ENCODE assay signal across 11 cellular contexts in the genomic region with DNA sequence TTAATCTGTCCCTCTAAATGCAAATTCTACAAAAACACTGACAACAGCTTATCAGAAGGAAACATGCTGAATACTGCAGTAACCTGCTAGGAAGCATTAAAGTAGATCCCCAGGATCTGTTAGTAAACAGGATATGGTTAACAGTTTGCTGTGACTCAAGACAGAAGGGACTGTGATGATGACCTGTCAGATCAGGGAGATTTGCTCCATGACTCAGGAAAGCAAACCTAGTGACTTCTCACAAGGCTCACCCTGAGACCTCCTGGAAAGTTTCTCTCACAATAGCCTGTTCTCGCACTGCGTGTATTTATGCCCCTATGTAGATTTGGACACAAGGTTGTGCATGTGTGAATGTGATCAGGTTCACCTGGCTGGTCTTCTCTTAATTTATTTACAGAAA. TPM values are rescaled to one million over a fixed set of nuclear protein-coding genes. Genes with fewer than 3 reads are reported as not detected.
DNase-seq lines count a peak whose midpoint lies in the region; ATAC-seq, FAIRE-seq and TF ChIP-seq lines count a peak whose summit lies in the region.
"Not testable (repeated sequence)": the region's sequence is repeated elsewhere in the genome, so short reads cannot be mapped to it uniquely, and the experiment has no call there.
"Had no signal": no experiment of that assay in that cellular context is flagged by ENCODE, and none has a peak within 500 bp of the region (broad histone marks: within the 10 kb centered on the region; RNA-seq: fewer than 3 reads in every experiment).

No MANE protein-coding gene starts in this region.

- not testable (repeated sequence) for TF ChIP-seq POLR2A in H54 (IDR thresholded peaks at IDR 0.05; ENCODE audit: low read depth, low read length)

- not testable (repeated sequence) for H3K27ac Mint-ChIP-seq in activated CD4-positive, alpha-beta T cell treated with anti-CD3 and anti-CD28 coated beads for 36 hours; activated naive CD4-positive, alpha-beta T cell treated with anti-CD3 and anti-CD28 coated beads, Interleukin-2, amount 50 U/mL, for 72 hours; natural killer cell treated with Interleukin-12 subunit alpha and Interleukin-12 subunit beta and Interleukin-15 and Interleukin-18, amount 100 ng/mL, for 72 hours; stimulated activated naive CD8-positive, alpha-beta T cell treated with anti-CD3 and anti-CD28 coated beads, Interleukin-15, amount 100 ng/mL, for 72 hours

- H3K9me3 Mint-ChIP-seq in activated CD4-positive, alpha-beta T cell treated with anti-CD3 and anti-CD28 coated beads for 36 hours (ENCODE audit: low read depth); activated T-cell treated with anti-CD3 and anti-CD28 coated beads, Interleukin-2, amount 50 U/mL, for 4 hours; activated naive CD4-positive, alpha-beta T cell treated with anti-CD3 and anti-CD28 coated beads, Interleukin-2, amount 50 U/mL, for 72 hours; natural killer cell treated with Interleukin-12 subunit alpha and Interleukin-12 subunit beta and Interleukin-15 and Interleukin-18, amount 100 ng/mL, for 72 hours; stimulated activated naive CD8-positive, alpha-beta T cell treated with anti-CD3 and anti-CD28 coated beads, Interleukin-15, amount 100 ng/mL, for 72 hours: not testable (repeated sequence)

- DNase-seq in H54 (ENCODE audit: insufficient read length, low spot score); activated CD4-positive, alpha-beta T cell treated with anti-CD3 and anti-CD28 coated beads for 36 hours; activated T-cell treated with anti-CD3 and anti-CD28 coated beads, Interleukin-2, amount 50 U/mL, for 4 hours; activated naive CD4-positive, alpha-beta T cell treated with anti-CD3 and anti-CD28 coated beads, Interleukin-2, amount 50 U/mL, for 72 hours (ENCODE audit: low spot score in 2 of 2); natural killer cell treated with Interleukin-12 subunit alpha and Interleukin-12 subunit beta and Interleukin-15 and Interleukin-18, amount 100 ng/mL, for 72 hours (ENCODE audit: low spot score); stimulated activated naive CD8-positive, alpha-beta T cell treated with anti-CD3 and anti-CD28 coated beads, Interleukin-15, amount 100 ng/mL, for 72 hours: not testable (repeated sequence)

- CTCF ChIA-PET in activated CD4-positive, alpha-beta T cell treated with anti-CD3 and anti-CD28 coated beads for 36 hours (lab: Charles Lee) = not testable (repeated sequence)

- peak; percentile 57 for FAIRE-seq in H54 (lab: Jason Lieb, UNC)

- H3K27me3 Mint-ChIP-seq in activated CD4-positive, alpha-beta T cell treated with anti-CD3 and anti-CD28 coated beads for 36 hours; activated T-cell treated with anti-CD3 and anti-CD28 coated beads, Interleukin-2, amount 50 U/mL, for 4 hours (ENCODE audit: low read depth); natural killer cell treated with Interleukin-12 subunit alpha and Interleukin-12 subunit beta and Interleukin-15 and Interleukin-18, amount 100 ng/mL, for 72 hours; stimulated activated naive CD8-positive, alpha-beta T cell treated with anti-CD3 and anti-CD28 coated beads, Interleukin-15, amount 100 ng/mL, for 72 hours: not testable (repeated sequence)

- H3K4me3 Mint-ChIP-seq in activated CD4-positive, alpha-beta T cell treated with anti-CD3 and anti-CD28 coated beads for 36 hours; activated T-cell treated with anti-CD3 and anti-CD28 coated beads, Interleukin-2, amount 50 U/mL, for 4 hours; natural killer cell treated with Interleukin-12 subunit alpha and Interleukin-12 subunit beta and Interleukin-15 and Interleukin-18, amount 100 ng/mL, for 72 hours; stimulated activated naive CD8-positive, alpha-beta T cell treated with anti-CD3 and anti-CD28 coated beads, Interleukin-15, amount 100 ng/mL, for 72 hours: not testable (repeated sequence)

- ATAC-seq in activated CD4-positive, alpha-beta T cell treated with anti-CD3 and anti-CD28 coated beads for 36 hours = peak; percentile 85
- peak; percentile 58 to 74 for ATAC-seq in activated T-cell treated with anti-CD3 and anti-CD28 coated beads, Interleukin-2, amount 50 U/mL, for 4 hours
- ATAC-seq in activated naive CD4-positive, alpha-beta T cell treated with anti-CD3 and anti-CD28 coated beads, Interleukin-2, amount 50 U/mL, for 72 hours = peak; percentile 73 to 75
- peak; percentile 43 for ATAC-seq in esophagus mucosa
- ATAC-seq in natural killer cell treated with Interleukin-12 subunit alpha and Interleukin-12 subunit beta and Interleukin-15 and Interleukin-18, amount 100 ng/mL, for 72 hours = peak; percentile 77 to 78
- peak; percentile 73 for ATAC-seq in stimulated activated naive CD8-positive, alpha-beta T cell treated with anti-CD3 and anti-CD28 coated beads, Interleukin-15, amount 100 ng/mL, for 72 hours

- not testable (repeated sequence) for H3K4me1 Mint-ChIP-seq in activated CD4-positive, alpha-beta T cell treated with anti-CD3 and anti-CD28 coated beads for 36 hours; activated T-cell treated with anti-CD3 and anti-CD28 coated beads, Interleukin-2, amount 50 U/mL, for 4 hours (ENCODE audit: low read depth); natural killer cell treated with Interleukin-12 subunit alpha and Interleukin-12 subunit beta and Interleukin-15 and Interleukin-18, amount 100 ng/mL, for 72 hours (ENCODE audit: low read depth in 2 of 2); stimulated activated naive CD8-positive, alpha-beta T cell treated with anti-CD3 and anti-CD28 coated beads, Interleukin-15, amount 100 ng/mL, for 72 hours

- intact Hi-C loops in activated CD4-positive, alpha-beta T cell treated with anti-CD3 and anti-CD28 coated beads for 36 hours (cut with DNase I, micrococcal nuclease) = not testable (repeated sequence)

- H3K36me3 Mint-ChIP-seq in activated CD4-positive, alpha-beta T cell treated with anti-CD3 and anti-CD28 coated beads for 36 hours (ENCODE audit: low read depth); activated T-cell treated with anti-CD3 and anti-CD28 coated beads, Interleukin-2, amount 50 U/mL, for 4 hours (ENCODE audit: insufficient read depth); activated naive CD4-positive, alpha-beta T cell treated with anti-CD3 and anti-CD28 coated beads, Interleukin-2, amount 50 U/mL, for 72 hours; natural killer cell treated with Interleukin-12 subunit alpha and Interleukin-12 subunit beta and Interleukin-15 and Interleukin-18, amount 100 ng/mL, for 72 hours: not testable (repeated sequence)

- POLR2A ChIA-PET in activated CD4-positive, alpha-beta T cell treated with anti-CD3 and anti-CD28 coated beads for 36 hours (lab: Charles Lee) = not testable (repeated sequence)

RNA-seq across cellular contexts. Expression of a gene that starts 8.5 kb away (rescaled TPM):
- total RNA-seq in activated CD4-positive, alpha-beta T cell treated with anti-CD3 and anti-CD28 coated beads for 36 hours = not detected
- total RNA-seq in activated T-cell treated with anti-CD3 and anti-CD28 coated beads, Interleukin-2, amount 50 U/mL, for 4 hours = not detected
- total RNA-seq in activated naive CD4-positive, alpha-beta T cell treated with anti-CD3 and anti-CD28 coated beads, Interleukin-2, amount 50 U/mL, for 72 hours = not detected
- not detected for total RNA-seq in esophagus mucosa
- under 1 TPM; 0.22 to 0.52 TPM for total RNA-seq in natural killer cell treated with Interleukin-12 subunit alpha and Interleukin-12 subunit beta and Interleukin-15 and Interleukin-18, amount 100 ng/mL, for 72 hours
- total RNA-seq: B cell; CD4-positive, CD25-positive, alpha-beta regulatory T cell; CD8-positive, alpha-beta T cell; H7 had no signal
